ENCODE assay signal across 14 cellular contexts in the genomic region with DNA sequence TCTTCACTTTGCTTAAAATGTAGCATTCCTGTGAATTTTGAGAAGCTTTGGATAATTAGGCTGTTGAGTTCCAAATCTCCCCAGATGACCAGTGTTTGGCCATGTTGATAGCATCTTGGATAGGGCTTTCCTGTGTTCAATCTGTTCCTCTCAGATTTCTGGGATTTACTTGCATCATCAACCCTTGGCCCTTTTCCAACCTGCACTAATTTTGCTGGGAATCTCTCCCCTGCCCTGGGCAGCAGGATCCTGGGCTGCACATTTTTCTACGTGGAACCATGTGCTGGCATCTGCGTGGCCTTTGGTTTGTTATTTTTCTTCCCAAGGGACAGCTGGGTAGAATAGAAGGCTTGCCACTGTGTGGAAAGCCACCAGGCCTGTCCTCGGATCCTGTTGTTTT.
"Had no signal": no experiment of that assay in that cellular context is flagged by ENCODE, and none has a peak within 500 bp of the region (broad histone marks: within the 10 kb centered on the region; RNA-seq: fewer than 3 reads in every experiment).

No MANE protein-coding gene starts in this region.

- H3K9me3 Mint-ChIP-seq: activated T-helper 17 cell treated with anti-CD3 and anti-CD28 coated beads, Interleukin-2, amount 50 U/mL, for 72 hours; mesothelial cell of epicardium; nephron progenitor cell; stimulated activated effector memory CD8-positive, alpha-beta T cell treated with anti-CD3 and anti-CD28 coated beads, Interleukin-12 subunit alpha, Interleukin-12 subunit beta, amount 100 ng/mL, for 72 hours had no signal

- DNase-seq: activated CD4-positive, alpha-beta T cell treated with anti-CD3 and anti-CD28 coated beads, Interleukin-2, amount 50 U/mL, for 48 hours; activated naive CD4-positive, alpha-beta T cell treated with Interleukin-2 at 50 U/mL for 16 hours; head of caudate nucleus; nephron progenitor cell; occipital lobe; psoas muscle; right lobe of liver; stimulated activated CD4-positive, alpha-beta T cell treated with anti-CD3 and anti-CD28 coated beads, Interleukin-2, amount 100 ng/mL, for 24 hours; T-helper 17 cell; WERI-Rb-1 had no signal

- H3K36me3 ChIP-seq: right lobe of liver, WERI-Rb-1 had no signal

- ATAC-seq: activated T-helper 17 cell treated with anti-CD3 and anti-CD28 coated beads, Interleukin-2, amount 50 U/mL, for 72 hours; psoas muscle; right lobe of liver; stimulated activated effector memory CD8-positive, alpha-beta T cell treated with anti-CD3 and anti-CD28 coated beads, Interleukin-12 subunit alpha, Interleukin-12 subunit beta, amount 100 ng/mL, for 72 hours; T-helper 17 cell had no signal

- H3K4me3 Mint-ChIP-seq: activated T-helper 17 cell treated with anti-CD3 and anti-CD28 coated beads, Interleukin-2, amount 50 U/mL, for 72 hours; mesothelial cell of epicardium; nephron progenitor cell; stimulated activated effector memory CD8-positive, alpha-beta T cell treated with anti-CD3 and anti-CD28 coated beads, Interleukin-12 subunit alpha, Interleukin-12 subunit beta, amount 100 ng/mL, for 72 hours; T-helper 17 cell had no signal

- H3K4me1 ChIP-seq: psoas muscle, right lobe of liver had no signal

- H3K4me1 Mint-ChIP-seq: mesothelial cell of epicardium had no signal

- H3K27me3 ChIP-seq: right lobe of liver had no signal

- H3K27ac ChIP-seq: psoas muscle, right lobe of liver, WERI-Rb-1 had no signal

- H3K27ac Mint-ChIP-seq: activated T-helper 17 cell treated with anti-CD3 and anti-CD28 coated beads, Interleukin-2, amount 50 U/mL, for 72 hours; mesothelial cell of epicardium; nephron progenitor cell; stimulated activated effector memory CD8-positive, alpha-beta T cell treated with anti-CD3 and anti-CD28 coated beads, Interleukin-12 subunit alpha, Interleukin-12 subunit beta, amount 100 ng/mL, for 72 hours had no signal

- H3K9me3 ChIP-seq: psoas muscle, right lobe of liver had no signal

- H3K27me3 Mint-ChIP-seq: activated T-helper 17 cell treated with anti-CD3 and anti-CD28 coated beads, Interleukin-2, amount 50 U/mL, for 72 hours; T-helper 17 cell had no signal

- H3K4me3 ChIP-seq: lung, psoas muscle, right lobe of liver had no signal
